ENCODE assay signal across 8 cellular contexts in genomic region chr3:129596194-129597086, GRCh38. TPM values are rescaled to one million over a fixed set of nuclear protein-coding genes. Genes with fewer than 3 reads are reported as not detected.
DNase-seq lines count a peak whose midpoint lies in the region; ATAC-seq and TF ChIP-seq lines count a peak whose summit lies in the region.

No MANE protein-coding gene starts in this region.

- no peaks in the 10 kb centered on the region for H3K9me3 ChIP-seq in suprapubic skin

- TF ChIP-seq CTCF in choroid plexus epithelial cell (conservative IDR thresholded peaks at IDR 0.05; ENCODE audit: low read depth, low read length) (no peak), suprapubic skin (IDR thresholded peaks at IDR 0.05) (no peak)

- 52% methylated on average over 18 of the region's 27 CpGs for WGBS in suprapubic skin

- H3K4me3 ChIP-seq in Jurkat, Clone E6-1 (ENCODE audit: low read length) = no peak overlapping the region
- no peak overlapping the region for H3K4me3 ChIP-seq in choroid plexus epithelial cell (ENCODE audit: low read depth, low read length)
- H3K4me3 ChIP-seq in suprapubic skin = peak overlapping the region; percentile 4

- no peaks in the 10 kb centered on the region for H3K36me3 ChIP-seq in suprapubic skin

- TF ChIP-seq POLR2A in suprapubic skin (IDR thresholded peaks at IDR 0.05) (peak in 1 of 2 donors; percentile 12), GM18505 (IDR thresholded peaks at IDR 0.05; ENCODE audit: borderline replicate concordance, extremely low read depth, insufficient read depth, insufficient read length) (no peak)

- peak overlapping the region; percentile 91 for H3K27ac ChIP-seq in suprapubic skin

- ATAC-seq in left lobe of liver = peak; percentile 59
- no peak for ATAC-seq in GM18505 (IDR thresholded peaks at IDR 0.05; ENCODE audit: unreplicated experiment)
- no peak for ATAC-seq in GM21381 (IDR thresholded peaks at IDR 0.05; ENCODE audit: unreplicated experiment)

- TF ChIP-seq EP300 in suprapubic skin (IDR thresholded peaks at IDR 0.05) = no peak

- DNase-seq in AG20443 (ENCODE audit: low spot score) (peak; percentile 93), choroid plexus epithelial cell (ENCODE audit: low read depth) (peak; percentile 88), left lobe of liver (ENCODE audit: low spot score) (peak; percentile 70), suprapubic skin (ENCODE audit: low spot score in 2 of 2) (peak; percentile 92 to 94), RKO (ENCODE audit: low spot score) (no peak)
- DNase-seq in Jurkat, Clone E6-1 (ENCODE audit: low read depth, low spot score) = peak; percentile 50

- peaks cover 86% of the 10 kb centered on the region for H3K4me1 ChIP-seq in suprapubic skin

- H3K27me3 ChIP-seq in suprapubic skin = no peaks in the 10 kb centered on the region

RNA-seq across cellular contexts. Expression of gene PLXND1, which starts 10.0 kb away (rescaled TPM):
- polyA plus RNA-seq in Jurkat, Clone E6-1 (2012; ENCODE audit: insufficient read depth, insufficient read length) = 55.9 TPM
- 29.5 TPM for total RNA-seq in left lobe of liver
- 10 to 100 TPM; 19.0 to 51.0 (median 30.8) TPM for total RNA-seq in suprapubic skin

RNA-seq across cellular contexts. Expression of gene H1-8, which starts 53.5 kb away (rescaled TPM):
- not detected for polyA plus RNA-seq in Jurkat, Clone E6-1 (2012; ENCODE audit: insufficient read depth, insufficient read length)
- total RNA-seq in left lobe of liver (not detected), suprapubic skin (not detected)
